In the genomic region with DNA sequence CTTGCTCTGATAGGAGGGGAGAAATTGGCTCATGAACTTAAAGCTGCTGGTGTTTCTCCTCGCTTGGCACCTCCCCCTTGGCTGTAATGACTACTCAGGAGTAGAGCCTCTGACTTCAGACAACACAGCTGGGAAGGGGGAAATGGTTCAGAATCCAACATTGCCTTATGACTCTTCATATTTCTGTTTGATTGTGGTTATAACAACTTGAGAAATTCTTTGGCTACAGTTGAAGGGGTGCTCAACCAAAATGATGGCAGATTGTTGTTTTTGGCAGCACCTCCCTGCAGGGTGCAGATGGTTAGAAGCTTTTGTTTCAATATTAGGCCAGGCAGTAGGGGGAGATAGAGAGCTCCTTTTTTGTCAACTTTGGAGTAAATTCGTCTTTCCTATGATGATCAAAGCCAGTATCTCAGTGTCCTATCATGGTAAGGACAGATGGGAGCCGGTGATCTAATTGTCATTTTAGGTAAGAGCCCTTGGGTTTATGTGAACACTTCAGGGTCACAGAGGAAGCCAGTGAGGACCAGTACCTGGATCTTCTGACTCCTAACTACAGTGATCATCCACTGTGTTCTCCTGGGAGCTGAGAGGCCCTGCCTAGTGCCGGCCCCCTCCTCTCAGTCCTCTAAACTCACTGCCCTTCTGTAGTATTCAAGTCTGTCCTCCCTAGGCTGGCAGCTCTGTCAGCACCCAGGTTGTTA, we compare ENCODE assay signal across 8 cellular contexts. TPM values are rescaled to one million over a fixed set of nuclear protein-coding genes. Genes with fewer than 3 reads are reported as not detected.
DNase-seq lines count a peak whose midpoint lies in the region; ATAC-seq and TF ChIP-seq lines count a peak whose summit lies in the region.

No MANE protein-coding gene starts in this region.

- no peaks in the 10 kb centered on the region for H3K4me1 ChIP-seq in CD4-positive, CD25-positive, alpha-beta regulatory T cell (ENCODE audit: control insufficient read depth, insufficient read depth, low read length, poor library complexity, severe bottlenecking)
- peaks cover 8 to 61% (median 41%) of the 10 kb centered on the region in 9 donors for H3K4me1 ChIP-seq in heart right ventricle

- intact Hi-C loops in heart right ventricle (cut with DNase I), result loop anchor here in 7 of 10 donors (1.0 to 5.0 kb wide), 7 partner anchors 34 to 94 kb away; partner anchors contain the start of gene TGM2 (in 6 of the 7)

- ATAC-seq in CD4-positive, CD25-positive, alpha-beta regulatory T cell (ENCODE audit: low read depth in 2 of 2), result peak; percentile 26 to 60
- ATAC-seq in GM19463 (IDR thresholded peaks at IDR 0.05; ENCODE audit: unreplicated experiment) (peak; percentile 39), heart right ventricle (peak; percentile 72 to 88 (median 82)), HG02678 (IDR thresholded peaks at IDR 0.05; ENCODE audit: unreplicated experiment) (no peak)

- H3K27ac Mint-ChIP-seq in CD4-positive, CD25-positive, alpha-beta regulatory T cell, result peak overlapping the region in 2 of 3 donors; percentile 24 to 26

- peaks cover 77% of the 10 kb centered on the region for H3K36me3 ChIP-seq in CD4-positive, CD25-positive, alpha-beta regulatory T cell (ENCODE audit: control insufficient read depth, insufficient read depth, low read length)
- peaks cover 0 to 80% (median 31%) of the 10 kb centered on the region in 9 donors for H3K36me3 ChIP-seq in heart right ventricle

- DNase-seq in CD4-positive, CD25-positive, alpha-beta regulatory T cell, result peak in 2 of 3 donors; percentile 29 to 67
- DNase-seq in NCI-H2227 (lab: John Stamatoyannopoulos, UW; ENCODE audit: unreplicated experiment) (peak; percentile 64), heart right ventricle (peak; percentile 30 to 85), pulmonary artery endothelial cell (ENCODE audit: low read depth, low spot score) (peak; percentile 75)
- DNase-seq in activated naive CD4-positive, alpha-beta T cell (lab: John Stamatoyannopoulos, UW), result no peak

- H3K27me3 Mint-ChIP-seq in CD4-positive, CD25-positive, alpha-beta regulatory T cell, result no peaks in the 10 kb centered on the region

- 34 to 46% (median 39%) methylated on average over 4 of the region's 4 CpGs for WGBS in adipose tissue, 3 donors
- 8 to 16% methylated on average over 4 of the region's 4 CpGs for WGBS in heart right ventricle, 2 donors

- H3K4me3 ChIP-seq in CD4-positive, CD25-positive, alpha-beta regulatory T cell (ENCODE audit: low read depth, low read length), result no peak overlapping the region
- peak overlapping the region in 1 of 10 donors; percentile 3 for H3K4me3 ChIP-seq in heart right ventricle

- peak; percentile 72 to 91 (median 79) for TF ChIP-seq CTCF in heart right ventricle (IDR thresholded peaks at IDR 0.05)

- H3K36me3 Mint-ChIP-seq in CD4-positive, CD25-positive, alpha-beta regulatory T cell, result peaks cover 66% of the 10 kb centered on the region

- no peaks in the 10 kb centered on the region for H3K9me3 ChIP-seq in CD4-positive, CD25-positive, alpha-beta regulatory T cell (ENCODE audit: control insufficient read depth in 2 of 2, low read length in 2 of 2)
- H3K9me3 ChIP-seq in heart right ventricle, result no peaks in the 10 kb centered on the region

- peaks cover 20 to 32% (median 31%) of the 10 kb centered on the region in 4 donors for H3K4me1 Mint-ChIP-seq in CD4-positive, CD25-positive, alpha-beta regulatory T cell

- H3K4me3 Mint-ChIP-seq in CD4-positive, CD25-positive, alpha-beta regulatory T cell, result no peak overlapping the region

- H3K27ac ChIP-seq in CD4-positive, CD25-positive, alpha-beta regulatory T cell (ENCODE audit: insufficient read depth, low read length, poor library complexity, severe bottlenecking), result no peak overlapping the region
- H3K27ac ChIP-seq in adipose tissue (ENCODE audit: low read depth, low read length), result peak overlapping the region; percentile 15
- peak overlapping the region; percentile 57 to 91 (median 82) for H3K27ac ChIP-seq in heart right ventricle

- H3K9me3 Mint-ChIP-seq in CD4-positive, CD25-positive, alpha-beta regulatory T cell, result peaks cover 0 to 4% (median 0%) of the 10 kb centered on the region in 7 donors

- no peaks in the 10 kb centered on the region for H3K27me3 ChIP-seq in CD4-positive, CD25-positive, alpha-beta regulatory T cell (ENCODE audit: control insufficient read depth, insufficient read depth, low read length)
- no peaks in the 10 kb centered on the region for H3K27me3 ChIP-seq in heart right ventricle

RNA-seq across cellular contexts. Expression of gene RPRD1B, which starts 39.9 kb away (rescaled TPM):
- 54.0 TPM for total RNA-seq in CD4-positive, CD25-positive, alpha-beta regulatory T cell
- polyA plus RNA-seq in CD4-positive, CD25-positive, alpha-beta regulatory T cell, result 1 to 10 TPM; 3.8 to 6.2 (median 4.3) TPM
- polyA plus RNA-seq in adipose tissue, result 10 to 100 TPM in 1 of 3 donors, 1 to 10 TPM in 2; 6.1 to 13.5 (median 9.0) TPM
- 10 to 100 TPM; 40.6 to 78.1 (median 48.8) TPM for total RNA-seq in heart right ventricle
- 10 to 100 TPM; 10.4 to 14.5 TPM for polyA plus RNA-seq in heart right ventricle
- 15.8 and 19.7 TPM in 2 replicates for total RNA-seq in pulmonary artery endothelial cell

RNA-seq across cellular contexts. Expression of gene TTI1, which starts 40.2 kb away (rescaled TPM):
- 21.2 TPM for total RNA-seq in CD4-positive, CD25-positive, alpha-beta regulatory T cell
- polyA plus RNA-seq in CD4-positive, CD25-positive, alpha-beta regulatory T cell, result 10 to 100 TPM; 15.2 to 19.0 (median 15.9) TPM
- polyA plus RNA-seq in adipose tissue (10 to 100 TPM in 2 of 3 donors, 1 to 10 TPM in 1; 9.9 to 10.9 (median 10.0) TPM), heart right ventricle (10 to 100 TPM in 1 of 2 donors, 1 to 10 TPM in 1; 8.3 to 10.4 TPM)
- total RNA-seq in heart right ventricle (10 to 100 TPM in 8 of 10 donors, 1 to 10 TPM in 2; 9.1 to 14.8 (median 11.3) TPM), pulmonary artery endothelial cell (16.4 and 26.0 TPM in 2 replicates)

Comparison
In these comparisons a context has a peak if more than half of its experiments do, and no peak if none do; other contexts are left out.
1. DNase-seq: peak in CD4-positive, CD25-positive, alpha-beta regulatory T cell (2 of 3), NCI-H2227 (single experiment), heart right ventricle (2 of 2) and pulmonary artery endothelial cell (single experiment); none in activated naive CD4-positive, alpha-beta T cell (0 of 4).